In genomic region chr19:32346901-32347300, GRCh38 we compare ENCODE assay signal across 9 cellular contexts. TPM values are rescaled to one million over a fixed set of nuclear protein-coding genes. Genes with fewer than 3 reads are reported as not detected.
A peak's percentile ranks its signal among the peaks of the same experiment; 100 is the strongest.
DNase-seq lines count a peak whose midpoint lies in the region; ATAC-seq and TF ChIP-seq lines count a peak whose summit lies in the region.
"Had no signal": no experiment of that assay in that cellular context is flagged by ENCODE, and none has a peak within 500 bp of the region (broad histone marks: within the 10 kb centered on the region; RNA-seq: fewer than 3 reads in every experiment).

No MANE protein-coding gene starts in this region.

- peaks cover 35% of the 10 kb centered on the region for H3K36me3 Mint-ChIP-seq in activated CD4-positive, alpha-beta T cell treated with anti-CD3 and anti-CD28 coated beads, Interleukin-2, amount 10 ng/mL, durations not matched to agents 24 days and 14 days (ENCODE audit: low read depth)
- peaks cover 36% of the 10 kb centered on the region for H3K36me3 Mint-ChIP-seq in activated CD8-positive, alpha-beta T cell treated with anti-CD3 and anti-CD28 coated beads for 36 hours (ENCODE audit: low read depth)

- peak overlapping the region; percentile 94 for H3K27ac Mint-ChIP-seq in activated CD4-positive, alpha-beta T cell treated with anti-CD3 and anti-CD28 coated beads, Interleukin-2, amount 10 ng/mL, durations not matched to agents 24 days and 14 days
- H3K27ac Mint-ChIP-seq in activated CD8-positive, alpha-beta T cell treated with anti-CD3 and anti-CD28 coated beads for 36 hours, result peak overlapping the region; percentile 49

- H3K4me1 ChIP-seq in iPS-20b (ENCODE audit: insufficient read depth, low read length), result 0 out of 2 replicates have a peak, but pooled peaks cover 3% of the 10 kb centered on the region
- peaks cover 13% of the 10 kb centered on the region for H3K4me1 ChIP-seq in stomach smooth muscle (ENCODE audit: control insufficient read depth, insufficient read depth, low read length)

- H3K4me1 Mint-ChIP-seq in activated CD4-positive, alpha-beta T cell treated with anti-CD3 and anti-CD28 coated beads, Interleukin-2, amount 10 ng/mL, durations not matched to agents 24 days and 14 days, result peaks cover 40% of the 10 kb centered on the region
- H3K4me1 Mint-ChIP-seq in activated CD8-positive, alpha-beta T cell treated with anti-CD3 and anti-CD28 coated beads for 36 hours (ENCODE audit: low read depth), result peaks cover 44% of the 10 kb centered on the region

- intact Hi-C loops in activated CD4-positive, alpha-beta T cell treated with anti-CD3 and anti-CD28 coated beads, Interleukin-2, amount 10 ng/mL, durations not matched to agents 24 days and 14 days (cut with micrococcal nuclease), result loop anchor here (2.0 kb wide), 1 partner anchor 58 kb away; the partner anchor contains the start of gene DPY19L3
- intact Hi-C loops in activated CD8-positive, alpha-beta T cell treated with anti-CD3 and anti-CD28 coated beads for 36 hours (cut with micrococcal nuclease), result loop anchor here (10.0 kb wide), 1 partner anchor 228 kb away; no protein-coding TSS in a partner anchor

- H3K27me3 ChIP-seq in iPS-20b (ENCODE audit: insufficient read depth, low read length) (no peaks in the 10 kb centered on the region), stomach smooth muscle (ENCODE audit: control insufficient read depth in 1 of 2, insufficient read depth in 2 of 2, low read length in 2 of 2) (no peaks in the 10 kb centered on the region)

- H3K9ac ChIP-seq in iPS-20b (ENCODE audit: low read depth, low read length) (peak overlapping the region; percentile 98; the same call in 1 of the 2 replicates), stomach smooth muscle (ENCODE audit: low read length in 2 of 2) (peak overlapping the region in 1 of 2 donors; percentile 9)

- DNase-seq in activated CD4-positive, alpha-beta T cell treated with anti-CD3 and anti-CD28 coated beads, Interleukin-2, amount 10 ng/mL, durations not matched to agents 24 days and 14 days, result no peak
- DNase-seq in activated CD4-positive, alpha-beta T cell treated with anti-CD3 and anti-CD28 coated beads, Interleukin-2, amount 50 U/mL, for 48 hours, result no peak
- no peak for DNase-seq in activated CD8-positive, alpha-beta T cell treated with anti-CD3 and anti-CD28 coated beads for 36 hours
- no peak for DNase-seq in NK-92 treated with Interleukin-12 subunit alpha and Interleukin-12 subunit beta, amount 100 ng/mL, for 24 hours (lab: John Stamatoyannopoulos, UW)
- DNase-seq in T-helper 9 cell (no peak), A172 (ENCODE audit: low spot score) (no peak)
- DNase-seq: NCI-H1694 treated with DMSO at 0.1 percent for 48 hours had no signal

- ATAC-seq in activated CD8-positive, alpha-beta T cell treated with anti-CD3 and anti-CD28 coated beads for 36 hours, result no peak

- H3K4me3 ChIP-seq in iPS-20b (ENCODE audit: low read length) (peak overlapping the region; percentile 96), stomach smooth muscle (ENCODE audit: low read length in 2 of 2) (peak overlapping the region; percentile 94 to 95)

- peak overlapping the region; percentile 92 for H3K4me3 Mint-ChIP-seq in activated CD4-positive, alpha-beta T cell treated with anti-CD3 and anti-CD28 coated beads, Interleukin-2, amount 10 ng/mL, durations not matched to agents 24 days and 14 days
- peak overlapping the region; percentile 98 for H3K4me3 Mint-ChIP-seq in activated CD8-positive, alpha-beta T cell treated with anti-CD3 and anti-CD28 coated beads for 36 hours

- H3K9me3 ChIP-seq in iPS-20b (ENCODE audit: insufficient read depth, low read depth, low read length), result no peaks in the 10 kb centered on the region
- no peaks in the 10 kb centered on the region for H3K9me3 ChIP-seq in stomach smooth muscle (ENCODE audit: control insufficient read depth in 2 of 2, low read length in 2 of 2)

- CTCF ChIA-PET in activated CD8-positive, alpha-beta T cell treated with anti-CD3 and anti-CD28 coated beads for 36 hours (lab: Charles Lee), result interaction anchor here (1.0 to 2.0 kb wide), 2 partner anchors 10 to 32 kb away, joined by 3 to 4 read pairs; no protein-coding TSS in a partner anchor

- POLR2A ChIA-PET in activated CD8-positive, alpha-beta T cell treated with anti-CD3 and anti-CD28 coated beads for 36 hours (lab: Charles Lee), result interaction anchor here (0.6 to 3.3 kb wide), 6 partner anchors 9 to 364 kb away, joined by 3 to 21 read pairs (median 4); partner anchors contain the start of genes DPY19L3 and NUDT19

- H3K27me3 Mint-ChIP-seq in activated CD4-positive, alpha-beta T cell treated with anti-CD3 and anti-CD28 coated beads, Interleukin-2, amount 10 ng/mL, durations not matched to agents 24 days and 14 days, result peaks cover 8% of the 10 kb centered on the region
- H3K27me3 Mint-ChIP-seq in activated CD8-positive, alpha-beta T cell treated with anti-CD3 and anti-CD28 coated beads for 36 hours, result peaks cover 3% of the 10 kb centered on the region

- H3K9me3 Mint-ChIP-seq in activated CD4-positive, alpha-beta T cell treated with anti-CD3 and anti-CD28 coated beads, Interleukin-2, amount 10 ng/mL, durations not matched to agents 24 days and 14 days, result peaks cover 8% of the 10 kb centered on the region
- peaks cover 3% of the 10 kb centered on the region for H3K9me3 Mint-ChIP-seq in activated CD8-positive, alpha-beta T cell treated with anti-CD3 and anti-CD28 coated beads for 36 hours

- no peak for TF ChIP-seq CTCF in activated CD8-positive, alpha-beta T cell treated with anti-CD3 and anti-CD28 coated beads for 36 hours (IDR thresholded peaks at IDR 0.05)

- H3K27ac ChIP-seq in iPS-20b (ENCODE audit: low read length) (no peak overlapping the region), stomach smooth muscle (ENCODE audit: low read length) (no peak overlapping the region)

- H3K36me3 ChIP-seq in iPS-20b (ENCODE audit: insufficient read depth, low read depth, low read length), result peaks cover 38% of the 10 kb centered on the region
- H3K36me3 ChIP-seq in stomach smooth muscle (ENCODE audit: control insufficient read depth in 2 of 2, insufficient read depth in 2 of 2, low read length in 2 of 2), result peaks cover 7 to 12% of the 10 kb centered on the region in 2 donors

RNA-seq across cellular contexts. Expression of gene ZNF507, which starts 1.5 kb away (rescaled TPM):
- 33.1 and 34.7 TPM in 2 replicates for total RNA-seq in activated CD4-positive, alpha-beta T cell treated with anti-CD3 and anti-CD28 coated beads, Interleukin-2, amount 10 ng/mL, durations not matched to agents 24 days and 14 days
- total RNA-seq in activated CD8-positive, alpha-beta T cell treated with anti-CD3 and anti-CD28 coated beads for 36 hours, result 10 to 100 TPM; 24.2 to 25.6 TPM
- 6.7 and 9.4 TPM in 2 replicates for total RNA-seq in A172 (2014; rRNA removed; shearing (Covaris generic))

RNA-seq across cellular contexts. Expression of gene DPY19L3, which starts 58.7 kb away (rescaled TPM):
- 19.1 and 19.5 TPM in 2 replicates for total RNA-seq in activated CD4-positive, alpha-beta T cell treated with anti-CD3 and anti-CD28 coated beads, Interleukin-2, amount 10 ng/mL, durations not matched to agents 24 days and 14 days
- 10 to 100 TPM; 10.4 to 12.4 TPM for total RNA-seq in activated CD8-positive, alpha-beta T cell treated with anti-CD3 and anti-CD28 coated beads for 36 hours
- total RNA-seq in A172 (2014; rRNA removed; shearing (Covaris generic)), result 8.3 and 25.3 TPM in 2 replicates
